ENCODE assay signal across 1 cellular context in genomic region chr11:40273192-40273732, GRCh38.
TF ChIP-seq lines count a peak whose summit lies in the region.

No MANE protein-coding gene starts in this region.

TF ChIP-seq in SK-N-SH, 30 proteins besides CTCF, POLR2A, EP300 and RAD21 (continued from another document):
- TF ChIP-seq, protein P1, sequence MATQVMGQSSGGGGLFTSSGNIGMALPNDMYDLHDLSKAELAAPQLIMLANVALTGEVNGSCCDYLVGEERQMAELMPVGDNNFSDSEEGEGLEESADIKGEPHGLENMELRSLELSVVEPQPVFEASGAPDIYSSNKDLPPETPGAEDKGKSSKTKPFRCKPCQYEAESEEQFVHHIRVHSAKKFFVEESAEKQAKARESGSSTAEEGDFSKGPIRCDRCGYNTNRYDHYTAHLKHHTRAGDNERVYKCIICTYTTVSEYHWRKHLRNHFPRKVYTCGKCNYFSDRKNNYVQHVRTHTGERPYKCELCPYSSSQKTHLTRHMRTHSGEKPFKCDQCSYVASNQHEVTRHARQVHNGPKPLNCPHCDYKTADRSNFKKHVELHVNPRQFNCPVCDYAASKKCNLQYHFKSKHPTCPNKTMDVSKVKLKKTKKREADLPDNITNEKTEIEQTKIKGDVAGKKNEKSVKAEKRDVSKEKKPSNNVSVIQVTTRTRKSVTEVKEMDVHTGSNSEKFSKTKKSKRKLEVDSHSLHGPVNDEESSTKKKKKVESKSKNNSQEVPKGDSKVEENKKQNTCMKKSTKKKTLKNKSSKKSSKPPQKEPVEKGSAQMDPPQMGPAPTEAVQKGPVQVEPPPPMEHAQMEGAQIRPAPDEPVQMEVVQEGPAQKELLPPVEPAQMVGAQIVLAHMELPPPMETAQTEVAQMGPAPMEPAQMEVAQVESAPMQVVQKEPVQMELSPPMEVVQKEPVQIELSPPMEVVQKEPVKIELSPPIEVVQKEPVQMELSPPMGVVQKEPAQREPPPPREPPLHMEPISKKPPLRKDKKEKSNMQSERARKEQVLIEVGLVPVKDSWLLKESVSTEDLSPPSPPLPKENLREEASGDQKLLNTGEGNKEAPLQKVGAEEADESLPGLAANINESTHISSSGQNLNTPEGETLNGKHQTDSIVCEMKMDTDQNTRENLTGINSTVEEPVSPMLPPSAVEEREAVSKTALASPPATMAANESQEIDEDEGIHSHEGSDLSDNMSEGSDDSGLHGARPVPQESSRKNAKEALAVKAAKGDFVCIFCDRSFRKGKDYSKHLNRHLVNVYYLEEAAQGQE (IDR thresholded peaks at IDR 0.05; ENCODE audit: low read depth, low read length), result no peak
- no peak for TF ChIP-seq JUND (IDR thresholded peaks at IDR 0.05)
- TF ChIP-seq EZH2phosphoT487 (IDR thresholded peaks at IDR 0.05; ENCODE audit: borderline replicate concordance, low read depth), result no peak
- TF ChIP-seq SMC3 (IDR thresholded peaks at IDR 0.05; ENCODE audit: low read depth, low read length), result no peak
- no peak for TF ChIP-seq YY1 (IDR thresholded peaks at IDR 0.05; ENCODE audit: low read depth)
